Comparison of ENCODE assay signal across 30 cellular contexts in the genomic region with DNA sequence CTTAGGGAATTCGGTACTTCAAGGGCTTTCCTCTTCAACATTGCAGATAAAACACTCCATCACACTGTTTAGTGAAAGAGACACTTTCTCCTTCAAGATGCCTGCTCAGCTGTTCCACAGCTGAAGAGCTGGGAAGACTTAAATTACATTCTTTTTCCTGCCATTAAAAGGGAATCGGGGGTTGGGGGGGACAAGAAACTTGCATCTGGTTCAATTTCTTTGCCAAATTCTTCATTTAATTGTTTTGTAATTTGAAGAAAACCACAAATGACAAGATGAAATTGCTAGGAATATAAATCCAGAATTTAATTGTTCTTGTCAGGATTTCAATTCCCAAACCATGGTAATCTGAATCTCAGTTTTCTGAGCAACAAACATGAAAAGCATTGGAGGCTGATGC.
"Had no signal": no experiment of that assay in that cellular context is flagged by ENCODE, and none has a peak within 500 bp of the region (broad histone marks: within the 10 kb centered on the region; RNA-seq: fewer than 3 reads in every experiment).

No MANE protein-coding gene starts in this region.

- DNase-seq: activated CD4-positive, alpha-beta T cell treated with anti-CD3 and anti-CD28 coated beads for 48 hours; activated CD4-positive, alpha-beta T cell treated with anti-CD3 and anti-CD28 coated beads, Interleukin-2, amount 50 U/mL, for 48 hours; activated CD8-positive, alpha-beta memory T cell treated with anti-CD3 and anti-CD28 coated beads, Interleukin-2, amount 50 U/mL, for 48 hours; activated gamma-delta T cell; activated naive CD4-positive, alpha-beta T cell treated with anti-CD3 and anti-CD28 coated beads, Interleukin-2, amount 10 ng/mL, durations not matched to agents 7 days and 5 days; activated T-cell treated with anti-CD3 and anti-CD28 coated beads, Interleukin-2, amount 50 U/mL, for 24 hours; amygdala; central memory CD4-positive, alpha-beta T cell; islet precursor cell; mammary epithelial cell; naive B cell; occipital lobe; psoas muscle; stimulated activated CD4-positive, alpha-beta T cell treated with anti-CD3 and anti-CD28 coated beads, Interleukin-1b, Interleukin-23, amount 100 ng/mL, for 48 hours; stimulated activated CD4-positive, alpha-beta T cell treated with anti-CD3 and anti-CD28 coated beads, Interleukin-4, amount 100 ng/mL, for 4 hours; stimulated activated CD8-positive, alpha-beta memory T cell treated with anti-CD3 and anti-CD28 coated beads, Interleukin-4, amount 100 ng/mL, for 48 hours; stimulated activated naive CD8-positive, alpha-beta T cell treated with anti-CD3 and anti-CD28 coated beads, Interleukin-15, amount 100 ng/mL, for 72 hours; substantia nigra; SW 1271; T-helper 9 cell had no signal

- H3K27ac Mint-ChIP-seq: activated naive CD4-positive, alpha-beta T cell treated with anti-CD3 and anti-CD28 coated beads, Interleukin-2, amount 10 ng/mL, durations not matched to agents 7 days and 5 days; activated T-cell treated with anti-CD3 and anti-CD28 coated beads, Interleukin-2, amount 50 U/mL, for 24 hours; mesothelial cell of epicardium; naive B cell; stimulated activated memory B cell treated with anti-CD40 and anti-IgM and Interleukin-4, amounts not matched to agents 10 μg/mL and 1 μg/mL and 100 μg/mL, for 72 hours; stimulated activated naive CD8-positive, alpha-beta T cell treated with anti-CD3 and anti-CD28 coated beads, Interleukin-15, amount 100 ng/mL, for 72 hours; T-helper 1 cell treated with Interleukin-12 subunit alpha and Interleukin-12 subunit beta and Interleukin-4 antibody, amounts not matched to agents 30 μg/mL and 1 μg/mL, for 36 hours had no signal

- H3K4me1 ChIP-seq: parathyroid adenoma, psoas muscle had no signal

- H3K4me3 Mint-ChIP-seq: activated naive CD4-positive, alpha-beta T cell treated with anti-CD3 and anti-CD28 coated beads, Interleukin-2, amount 10 ng/mL, durations not matched to agents 7 days and 5 days; activated T-cell treated with anti-CD3 and anti-CD28 coated beads, Interleukin-2, amount 50 U/mL, for 24 hours; mesothelial cell of epicardium; naive B cell; neural crest cell; stimulated activated memory B cell treated with anti-CD40 and anti-IgM and Interleukin-4, amounts not matched to agents 10 μg/mL and 1 μg/mL and 100 μg/mL, for 72 hours; stimulated activated naive CD8-positive, alpha-beta T cell treated with anti-CD3 and anti-CD28 coated beads, Interleukin-15, amount 100 ng/mL, for 72 hours; T-helper 1 cell treated with Interleukin-12 subunit alpha and Interleukin-12 subunit beta and Interleukin-4 antibody, amounts not matched to agents 30 μg/mL and 1 μg/mL, for 36 hours had no signal

- H2AFZ ChIP-seq: hepatocyte, parathyroid adenoma had no signal

- H3K4me1 Mint-ChIP-seq: activated naive CD4-positive, alpha-beta T cell treated with anti-CD3 and anti-CD28 coated beads, Interleukin-2, amount 10 ng/mL, durations not matched to agents 7 days and 5 days; neural crest cell; stimulated activated memory B cell treated with anti-CD40 and anti-IgM and Interleukin-4, amounts not matched to agents 10 μg/mL and 1 μg/mL and 100 μg/mL, for 72 hours; stimulated activated naive CD8-positive, alpha-beta T cell treated with anti-CD3 and anti-CD28 coated beads, Interleukin-15, amount 100 ng/mL, for 72 hours had no signal

- H3K36me3 Mint-ChIP-seq: activated naive CD4-positive, alpha-beta T cell treated with anti-CD3 and anti-CD28 coated beads, Interleukin-2, amount 10 ng/mL, durations not matched to agents 7 days and 5 days; mesothelial cell of epicardium; naive B cell; stimulated activated memory B cell treated with anti-CD40 and anti-IgM and Interleukin-4, amounts not matched to agents 10 μg/mL and 1 μg/mL and 100 μg/mL, for 72 hours had no signal

- H3K9ac ChIP-seq: parathyroid adenoma had no signal

- H3K27ac ChIP-seq: gastroesophageal sphincter, hepatocyte, parathyroid adenoma, psoas muscle, VCaP had no signal

- H3K27me3 Mint-ChIP-seq: activated naive CD4-positive, alpha-beta T cell treated with anti-CD3 and anti-CD28 coated beads, Interleukin-2, amount 10 ng/mL, durations not matched to agents 7 days and 5 days; activated T-cell treated with anti-CD3 and anti-CD28 coated beads, Interleukin-2, amount 50 U/mL, for 24 hours; naive B cell; stimulated activated memory B cell treated with anti-CD40 and anti-IgM and Interleukin-4, amounts not matched to agents 10 μg/mL and 1 μg/mL and 100 μg/mL, for 72 hours; stimulated activated naive CD8-positive, alpha-beta T cell treated with anti-CD3 and anti-CD28 coated beads, Interleukin-15, amount 100 ng/mL, for 72 hours had no signal

- H3K9me3 Mint-ChIP-seq: activated naive CD4-positive, alpha-beta T cell treated with anti-CD3 and anti-CD28 coated beads, Interleukin-2, amount 10 ng/mL, durations not matched to agents 7 days and 5 days; activated T-cell treated with anti-CD3 and anti-CD28 coated beads, Interleukin-2, amount 50 U/mL, for 24 hours; mesothelial cell of epicardium; naive B cell; stimulated activated memory B cell treated with anti-CD40 and anti-IgM and Interleukin-4, amounts not matched to agents 10 μg/mL and 1 μg/mL and 100 μg/mL, for 72 hours; stimulated activated naive CD8-positive, alpha-beta T cell treated with anti-CD3 and anti-CD28 coated beads, Interleukin-15, amount 100 ng/mL, for 72 hours had no signal

- H3K9me3 ChIP-seq: gastroesophageal sphincter, psoas muscle had no signal

- H3K4me2 ChIP-seq: hepatocyte, smooth muscle cell had no signal

- H3K79me2 ChIP-seq: hepatocyte, parathyroid adenoma had no signal

- H3K27me3 ChIP-seq: gastroesophageal sphincter, hepatocyte had no signal

- H3K4me3 ChIP-seq: gastroesophageal sphincter, hepatocyte, psoas muscle, smooth muscle cell had no signal

- H3K36me3 ChIP-seq: gastroesophageal sphincter had no signal

- ATAC-seq: esophagus mucosa; gastroesophageal sphincter; psoas muscle; stimulated activated memory B cell treated with anti-CD40 and anti-IgM and Interleukin-4, amounts not matched to agents 10 μg/mL and 1 μg/mL and 100 μg/mL, for 72 hours; stimulated activated naive CD8-positive, alpha-beta T cell treated with anti-CD3 and anti-CD28 coated beads, Interleukin-15, amount 100 ng/mL, for 72 hours had no signal
